In genomic region chr10:364267-364775, GRCh38 we compare ENCODE assay signal across 30 cellular contexts.
"Had no signal": no experiment of that assay in that cellular context is flagged by ENCODE, and none has a peak within 500 bp of the region (broad histone marks: within the 10 kb centered on the region; RNA-seq: fewer than 3 reads in every experiment).

No MANE protein-coding gene starts in this region.

- DNase-seq: activated B cell treated with CpG ODN at 0.5 μM for 24 hours; activated CD4-positive, alpha-beta T cell treated with anti-CD3 and anti-CD28 coated beads for 48 hours; activated CD4-positive, alpha-beta T cell treated with anti-CD3 and anti-CD28 coated beads, Interleukin-2, amount 50 U/mL, for 1 hour; activated CD4-positive, alpha-beta T cell treated with anti-CD3 and anti-CD28 coated beads, Interleukin-2, amount 50 U/mL, for 48 hours; activated CD8-positive, alpha-beta memory T cell treated with anti-CD3 and anti-CD28 coated beads for 24 hours; activated CD8-positive, alpha-beta T cell treated with anti-CD3 and anti-CD28 coated beads for 36 hours; activated effector memory CD4-positive, alpha-beta T cell treated with Interleukin-2 at 50 U/mL for 16 hours; activated naive CD4-positive, alpha-beta T cell treated with anti-CD3 and anti-CD28 coated beads, Interleukin-2, amount 10 ng/mL, durations not matched to agents 7 days and 5 days; activated naive CD8-positive, alpha-beta T cell treated with anti-CD3 and anti-CD28 coated beads, Interleukin-2, amount 10 ng/mL, durations not matched to agents 7 days and 5 days; activated T-cell treated with anti-CD3 and anti-CD28 coated beads, Interleukin-2, amount 50 U/mL, for 4 hours; central memory CD4-positive, alpha-beta T cell; cerebellar nuclear complex; colonic mucosa; effector CD8-positive, alpha-beta T cell; foreskin fibroblast; gastrocnemius medialis; glutamatergic neuron; heart left ventricle; T-cell; T-helper 9 cell; WERI-Rb-1 had no signal

- H3K4me1 ChIP-seq: breast epithelium, colonic mucosa, gastrocnemius medialis had no signal

- H3K36me3 ChIP-seq: colonic mucosa, WERI-Rb-1 had no signal

- H3K36me3 Mint-ChIP-seq: activated naive CD4-positive, alpha-beta T cell treated with anti-CD3 and anti-CD28 coated beads, Interleukin-2, amount 10 ng/mL, durations not matched to agents 7 days and 5 days; activated naive CD4-positive, alpha-beta T cell treated with anti-CD3 and anti-CD28 coated beads, Interleukin-2, amount 50 U/mL, for 72 hours; activated naive CD8-positive, alpha-beta T cell treated with anti-CD3 and anti-CD28 coated beads, Interleukin-2, amount 10 ng/mL, durations not matched to agents 7 days and 5 days had no signal

- ATAC-seq: activated CD4-positive, CD25-positive, alpha-beta regulatory T cell treated with anti-CD3 and anti-CD28 coated beads, Interleukin-2, amount 50 U/mL, for 24 hours; activated CD8-positive, alpha-beta T cell treated with anti-CD3 and anti-CD28 coated beads for 36 hours; activated naive CD4-positive, alpha-beta T cell treated with anti-CD3 and anti-CD28 coated beads, Interleukin-2, amount 50 U/mL, for 72 hours; activated T-cell treated with anti-CD3 and anti-CD28 coated beads, Interleukin-2, amount 50 U/mL, for 4 hours; activated T-helper 17 cell treated with anti-CD3 and anti-CD28 coated beads, Interleukin-2, amount 50 U/mL, for 72 hours; gastrocnemius medialis; heart left ventricle; T-cell had no signal

- H3K9me3 Mint-ChIP-seq: activated B cell treated with CpG ODN at 0.5 μM for 24 hours; activated CD8-positive, alpha-beta T cell treated with anti-CD3 and anti-CD28 coated beads for 36 hours; activated naive CD4-positive, alpha-beta T cell treated with anti-CD3 and anti-CD28 coated beads, Interleukin-2, amount 10 ng/mL, durations not matched to agents 7 days and 5 days; activated naive CD4-positive, alpha-beta T cell treated with anti-CD3 and anti-CD28 coated beads, Interleukin-2, amount 50 U/mL, for 72 hours; activated naive CD8-positive, alpha-beta T cell treated with anti-CD3 and anti-CD28 coated beads, Interleukin-2, amount 10 ng/mL, durations not matched to agents 7 days and 5 days; activated T-cell treated with anti-CD3 and anti-CD28 coated beads, Interleukin-2, amount 50 U/mL, for 4 hours; activated T-helper 17 cell treated with anti-CD3 and anti-CD28 coated beads, Interleukin-2, amount 50 U/mL, for 72 hours; brain; T-cell; T-helper 1 cell treated with Interleukin-12 subunit alpha and Interleukin-12 subunit beta and Interleukin-4 antibody, amounts not matched to agents 30 μg/mL and 1 μg/mL, for 36 hours had no signal

- H3K27me3 Mint-ChIP-seq: activated CD8-positive, alpha-beta T cell treated with anti-CD3 and anti-CD28 coated beads for 36 hours; activated naive CD4-positive, alpha-beta T cell treated with anti-CD3 and anti-CD28 coated beads, Interleukin-2, amount 10 ng/mL, durations not matched to agents 7 days and 5 days; activated naive CD8-positive, alpha-beta T cell treated with anti-CD3 and anti-CD28 coated beads, Interleukin-2, amount 10 ng/mL, durations not matched to agents 7 days and 5 days; activated T-helper 17 cell treated with anti-CD3 and anti-CD28 coated beads, Interleukin-2, amount 50 U/mL, for 72 hours; brain; T-cell had no signal

- H3K4me3 ChIP-seq: ascending aorta, breast epithelium, cardiac muscle cell, colonic mucosa, gastrocnemius medialis, heart left ventricle had no signal

- H3K27ac ChIP-seq: ascending aorta, breast epithelium, cardiac muscle cell, colonic mucosa, epithelial cell of prostate, gastrocnemius medialis, heart left ventricle, WERI-Rb-1 had no signal

- H3K9me3 ChIP-seq: ascending aorta, breast epithelium, colonic mucosa, gastrocnemius medialis, heart left ventricle had no signal

- H3K27ac Mint-ChIP-seq: activated B cell treated with CpG ODN at 0.5 μM for 24 hours; activated CD8-positive, alpha-beta T cell treated with anti-CD3 and anti-CD28 coated beads for 36 hours; activated naive CD4-positive, alpha-beta T cell treated with anti-CD3 and anti-CD28 coated beads, Interleukin-2, amount 10 ng/mL, durations not matched to agents 7 days and 5 days; activated naive CD8-positive, alpha-beta T cell treated with anti-CD3 and anti-CD28 coated beads, Interleukin-2, amount 10 ng/mL, durations not matched to agents 7 days and 5 days; activated T-helper 17 cell treated with anti-CD3 and anti-CD28 coated beads, Interleukin-2, amount 50 U/mL, for 72 hours; T-cell; T-helper 1 cell treated with Interleukin-12 subunit alpha and Interleukin-12 subunit beta and Interleukin-4 antibody, amounts not matched to agents 30 μg/mL and 1 μg/mL, for 36 hours had no signal

- H3K27me3 ChIP-seq: ascending aorta, breast epithelium, cardiac muscle cell, colonic mucosa, gastrocnemius medialis, heart left ventricle had no signal

- H3K4me3 Mint-ChIP-seq: activated B cell treated with CpG ODN at 0.5 μM for 24 hours; activated CD8-positive, alpha-beta T cell treated with anti-CD3 and anti-CD28 coated beads for 36 hours; activated naive CD4-positive, alpha-beta T cell treated with anti-CD3 and anti-CD28 coated beads, Interleukin-2, amount 10 ng/mL, durations not matched to agents 7 days and 5 days; activated naive CD8-positive, alpha-beta T cell treated with anti-CD3 and anti-CD28 coated beads, Interleukin-2, amount 10 ng/mL, durations not matched to agents 7 days and 5 days; activated T-cell treated with anti-CD3 and anti-CD28 coated beads, Interleukin-2, amount 50 U/mL, for 4 hours; activated T-helper 17 cell treated with anti-CD3 and anti-CD28 coated beads, Interleukin-2, amount 50 U/mL, for 72 hours; brain; T-cell; T-helper 1 cell treated with Interleukin-12 subunit alpha and Interleukin-12 subunit beta and Interleukin-4 antibody, amounts not matched to agents 30 μg/mL and 1 μg/mL, for 36 hours had no signal

- H3K4me1 Mint-ChIP-seq: activated naive CD4-positive, alpha-beta T cell treated with anti-CD3 and anti-CD28 coated beads, Interleukin-2, amount 10 ng/mL, durations not matched to agents 7 days and 5 days; activated T-helper 17 cell treated with anti-CD3 and anti-CD28 coated beads, Interleukin-2, amount 50 U/mL, for 72 hours; T-cell had no signal
